ENCODE assay signal across 1 cellular context in genomic region chr4:174401471-174402130, GRCh38.
TF ChIP-seq lines count a peak whose summit lies in the region.

No MANE protein-coding gene starts in this region.

TF ChIP-seq in GM23338, 12 proteins besides CTCF, POLR2A, EP300 and RAD21 (continued from another document):
- no peak for TF ChIP-seq STAT1 (IDR thresholded peaks at IDR 0.05; ENCODE audit: unreplicated experiment)
- no peak for TF ChIP-seq EZH2 (IDR thresholded peaks at IDR 0.05; ENCODE audit: low read depth, unreplicated experiment)
- no peak for TF ChIP-seq ZNF331 (CRISPR knock-in tag; IDR thresholded peaks at IDR 0.05; ENCODE audit: low read depth)
- TF ChIP-seq ZNF462 (CRISPR knock-in tag; IDR thresholded peaks at IDR 0.05) = no peak
- TF ChIP-seq POLR2AphosphoS5 (IDR thresholded peaks at IDR 0.05; ENCODE audit: low read depth) = no peak
- TF ChIP-seq ETS1 (IDR thresholded peaks at IDR 0.05) = no peak
- no peak for TF ChIP-seq EZH2phosphoT487 (IDR thresholded peaks at IDR 0.05; ENCODE audit: unreplicated experiment)
- TF ChIP-seq JUNB (IDR thresholded peaks at IDR 0.05; ENCODE audit: unreplicated experiment) = no peak
- no peak for TF ChIP-seq CREB1 (CRISPR knock-in tag; IDR thresholded peaks at IDR 0.05; ENCODE audit: low read depth)
